In the genomic region with DNA sequence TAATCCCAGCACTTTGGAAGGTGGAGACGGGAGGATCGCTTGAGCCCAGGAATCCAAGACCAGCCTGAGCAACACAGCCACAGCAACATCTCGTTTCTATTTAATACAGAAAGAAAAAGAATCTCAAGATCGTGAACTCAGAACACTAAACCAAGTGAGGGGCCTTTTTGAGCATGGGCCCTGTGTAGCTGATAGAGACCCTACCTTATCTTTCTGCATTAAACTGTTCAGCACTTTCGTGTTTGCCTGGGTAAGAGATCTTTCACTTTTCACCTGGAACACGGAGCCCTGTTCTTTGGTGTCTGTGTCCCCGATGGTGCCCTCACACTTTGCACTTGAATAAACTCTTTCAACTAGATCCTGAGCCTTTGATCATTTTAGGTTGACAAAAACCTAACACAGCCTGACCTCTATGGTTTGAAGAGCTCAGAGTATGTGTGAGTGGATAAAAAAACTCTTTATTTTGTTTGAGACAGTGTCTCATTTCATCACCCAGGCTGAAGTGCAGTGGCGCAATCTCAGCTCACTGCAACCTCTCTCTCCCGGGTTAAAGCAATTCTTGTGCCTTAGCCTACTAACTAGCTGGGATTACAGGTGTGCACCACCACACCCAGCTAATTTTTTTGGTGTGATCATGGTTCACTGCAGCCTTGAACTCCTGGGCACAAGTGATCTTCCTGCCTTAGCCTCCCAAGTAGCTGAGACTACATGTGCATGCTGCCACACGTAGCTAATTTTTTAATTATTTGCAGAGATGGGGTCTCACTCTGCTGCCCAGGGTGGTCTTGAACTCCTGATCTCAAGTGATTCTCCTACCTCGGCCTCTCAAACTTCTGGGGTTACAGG, we compare ENCODE assay signal across 18 cellular contexts.
DNase-seq lines count a peak whose midpoint lies in the region; ATAC-seq and TF ChIP-seq lines count a peak whose summit lies in the region.
"Had no signal": no experiment of that assay in that cellular context is flagged by ENCODE, and none has a peak within 500 bp of the region (broad histone marks: within the 10 kb centered on the region; RNA-seq: fewer than 3 reads in every experiment).

No MANE protein-coding gene starts in this region.

- no peaks in the 10 kb centered on the region for H3K36me3 Mint-ChIP-seq in CD4-positive, alpha-beta T cell (ENCODE audit: low read depth)

- CTCF ChIA-PET in CD4-positive, alpha-beta T cell (lab: Charles Lee) = no interaction called here

- H3K4me3 ChIP-seq in hepatocyte = no peak overlapping the region
- H3K4me3 ChIP-seq: BLaER1 treated with 17β-estradiol and CSF1 and Interleukin-3, amounts not matched to agents 10 nM and 100 nM had no signal

- no peaks in the 10 kb centered on the region for H3K9me3 ChIP-seq in hepatocyte (ENCODE audit: low read depth)
- no peaks in the 10 kb centered on the region for H3K9me3 ChIP-seq in CD4-positive, alpha-beta T cell (ENCODE audit: control insufficient read depth, low read length)

- TF ChIP-seq CTCF in hepatocyte (IDR thresholded peaks at IDR 0.05; ENCODE audit: poor library complexity) = no peak
- TF ChIP-seq CTCF in CD4-positive, alpha-beta T cell (IDR thresholded peaks at IDR 0.05) = no peak

- WGBS in hepatocyte (ENCODE audit: low lambda C conversion rate, missing lambda C conversion rate) = 74% methylated on average over 11 of the region's 11 CpGs

- H3K4me1 Mint-ChIP-seq in CD4-positive, alpha-beta T cell (ENCODE audit: low read depth) = no peaks in the 10 kb centered on the region

- no peak overlapping the region for H2AFZ ChIP-seq in hepatocyte

- H3K4me2 ChIP-seq in hepatocyte = peak overlapping the region; percentile 5

- no peak for ATAC-seq in CD4-positive, alpha-beta T cell (ENCODE audit: poor library complexity)
- ATAC-seq: Panc1 had no signal

- POLR2A ChIA-PET in CD4-positive, alpha-beta T cell (lab: Charles Lee) = no interaction called here

- H4K20me1 ChIP-seq in hepatocyte (ENCODE audit: insufficient read depth, poor library complexity, severe bottlenecking) = no peaks in the 10 kb centered on the region
- H4K20me1 ChIP-seq: BLaER1 treated with 17β-estradiol and CSF1 and Interleukin-3, amounts not matched to agents 10 nM and 100 nM had no signal

- no peak overlapping the region for H3K27ac Mint-ChIP-seq in CD4-positive, alpha-beta T cell

- no peaks in the 10 kb centered on the region for H3K4me1 ChIP-seq in hepatocyte (ENCODE audit: insufficient read depth)

- no peaks in the 10 kb centered on the region for H3K27me3 Mint-ChIP-seq in CD4-positive, alpha-beta T cell

- H3K27me3 ChIP-seq in hepatocyte = no peaks in the 10 kb centered on the region
- no peaks in the 10 kb centered on the region for H3K27me3 ChIP-seq in CD4-positive, alpha-beta T cell (ENCODE audit: control insufficient read depth, insufficient read depth, low read length)
- H3K27me3 ChIP-seq: BLaER1 treated with 17β-estradiol and CSF1 and Interleukin-3, amounts not matched to agents 10 nM and 100 nM had no signal

- H3K9me3 Mint-ChIP-seq in CD4-positive, alpha-beta T cell = peaks cover 4% of the 10 kb centered on the region

- no peaks in the 10 kb centered on the region for H3K36me3 ChIP-seq in hepatocyte (replicated peaks; ENCODE audit: insufficient read depth, low read depth)
- H3K36me3 ChIP-seq: BLaER1 treated with 17β-estradiol and CSF1 and Interleukin-3, amounts not matched to agents 10 nM and 100 nM had no signal

- H3K9me2 ChIP-seq in hepatocyte (replicated peaks; ENCODE audit: insufficient read depth) = no peaks in the 10 kb centered on the region

- intact Hi-C loops in CD4-positive, alpha-beta T cell (cut with DNase I, micrococcal nuclease) = no loop called here

- no peaks in the 10 kb centered on the region for H3K79me2 ChIP-seq in hepatocyte

- H3K27ac ChIP-seq in hepatocyte = peak overlapping the region; percentile 8
- no peak overlapping the region for H3K27ac ChIP-seq in CD4-positive, alpha-beta T cell (ENCODE audit: low read depth, low read length)
- H3K27ac ChIP-seq: 22Rv1; BLaER1 treated with 17β-estradiol and CSF1 and Interleukin-3, amounts not matched to agents 10 nM and 100 nM had no signal

- DNase-seq in SKM-1 treated with dmso at 0.1 percent for 144 hours (lab: John Stamatoyannopoulos, UW; ENCODE audit: unreplicated experiment) (peak; percentile 7), SKM-1 (lab: John Stamatoyannopoulos, UW; ENCODE audit: unreplicated experiment) (no peak), MV-4-11 (lab: John Stamatoyannopoulos, UW) (peak; percentile 12), hepatocyte (ENCODE audit: low spot score) (no peak), renal cortical epithelial cell (ENCODE audit: low read depth) (peak; percentile 18), cerebellar nuclear complex (lab: John Stamatoyannopoulos, UW) (no peak)
- DNase-seq in CD4-positive, alpha-beta T cell = no peak
- DNase-seq in stimulated activated CD4-positive, alpha-beta T cell treated with anti-CD3 and anti-CD28 coated beads, Interleukin-4, amount 100 ng/mL, for 24 hours = no peak
- DNase-seq: IMR-90; NCI-H1417 treated with DMSO at 0.1 percent for 48 hours; NCI-H2029; NCI-H226; NCI-H526; NK-92 treated with Interleukin-12 subunit alpha and Interleukin-12 subunit beta, amount 100 ng/mL, for 24 hours; Right ventricle myocardium superior had no signal

- no peak overlapping the region for H3K4me3 Mint-ChIP-seq in CD4-positive, alpha-beta T cell

Comparison
In these comparisons a context has a peak if more than half of its experiments do, and no peak if none do; other contexts are left out.
1. DNase-seq: peak in SKM-1 treated with dmso at 0.1 percent for 144 hours (single experiment), MV-4-11 (single experiment) and renal cortical epithelial cell (single experiment); none in SKM-1 (single experiment), hepatocyte (single experiment), CD4-positive, alpha-beta T cell (0 of 10), cerebellar nuclear complex (0 of 2) and stimulated activated CD4-positive, alpha-beta T cell treated with anti-CD3 and anti-CD28 coated beads, Interleukin-4, amount 100 ng/mL, for 24 hours (single experiment).